Comparison of ENCODE assay signal across 8 cellular contexts in genomic region chr1:23825762-23826522, GRCh38. TPM values are rescaled to one million over a fixed set of nuclear protein-coding genes. Genes with fewer than 3 reads are reported as not detected.
A peak's percentile ranks its signal among the peaks of the same experiment; 100 is the strongest.
DNase-seq lines count a peak whose midpoint lies in the region; ATAC-seq and TF ChIP-seq lines count a peak whose summit lies in the region.

No MANE protein-coding gene starts in this region.

- no peaks in the 10 kb centered on the region for H3K27me3 ChIP-seq in CD4-positive, alpha-beta T cell (ENCODE audit: control insufficient read depth, insufficient read depth, low read length)
- no peaks in the 10 kb centered on the region for H3K27me3 ChIP-seq in GM23338 (ENCODE audit: insufficient read depth)

- 0 out of 2 replicates have a peak, but pooled peaks cover 6% of the 10 kb centered on the region for H3F3A ChIP-seq in GM23338 (replicated peaks; ENCODE audit: low read depth)

- H3K9me3 ChIP-seq in CD4-positive, alpha-beta T cell (ENCODE audit: control insufficient read depth, low read length): no peaks in the 10 kb centered on the region

- H3K27me3 Mint-ChIP-seq in CD4-positive, alpha-beta T cell: no peaks in the 10 kb centered on the region
- H3K27me3 Mint-ChIP-seq in GM23338 (ENCODE audit: insufficient read depth, low read depth, poor library complexity) (peaks cover 14% of the 10 kb centered on the region), glutamatergic neuron (ENCODE audit: unreplicated experiment) (peaks cover 4% of the 10 kb centered on the region)

- H4K20me1 ChIP-seq in GM23338 (replicated peaks; ENCODE audit: insufficient read depth): no peaks in the 10 kb centered on the region

- H3K4me3 Mint-ChIP-seq in CD4-positive, alpha-beta T cell: peak overlapping the region; percentile 96
- H3K4me3 Mint-ChIP-seq in GM23338 (peak overlapping the region; percentile 93), glutamatergic neuron (ENCODE audit: unreplicated experiment) (peak overlapping the region; percentile 97)
- peak overlapping the region; percentile 89 for H3K4me3 Mint-ChIP-seq in stimulated activated effector memory CD8-positive, alpha-beta T cell treated with anti-CD3 and anti-CD28 coated beads, Interleukin-12 subunit alpha, Interleukin-12 subunit beta, amount 100 ng/mL, for 72 hours

- ATAC-seq in CD4-positive, alpha-beta T cell (ENCODE audit: poor library complexity): peak; percentile 19
- ATAC-seq in GM23338: no peak
- ATAC-seq in stimulated activated effector memory CD8-positive, alpha-beta T cell treated with anti-CD3 and anti-CD28 coated beads, Interleukin-12 subunit alpha, Interleukin-12 subunit beta, amount 100 ng/mL, for 72 hours: peak; percentile 85
- ATAC-seq in HG03095 (IDR thresholded peaks at IDR 0.05; ENCODE audit: unreplicated experiment): no peak

- peak overlapping the region; percentile 84 for H3K27ac ChIP-seq in CD4-positive, alpha-beta T cell (ENCODE audit: low read depth, low read length)
- peak overlapping the region; percentile 97; the same call in 1 of the 2 replicates for H3K27ac ChIP-seq in GM23338 (ENCODE audit: low read depth)
- peak overlapping the region; percentile 84 for H3K27ac ChIP-seq in VCaP

- H3K79me2 ChIP-seq in GM23338 (replicated peaks; ENCODE audit: insufficient read depth): no peaks in the 10 kb centered on the region; the same call in 1 of the 2 replicates

- no peaks in the 10 kb centered on the region for H3K9me2 ChIP-seq in GM23338 (ENCODE audit: insufficient read depth)

- no peaks in the 10 kb centered on the region for H3K9me3 Mint-ChIP-seq in CD4-positive, alpha-beta T cell
- no peaks in the 10 kb centered on the region for H3K9me3 Mint-ChIP-seq in GM23338
- H3K9me3 Mint-ChIP-seq in glutamatergic neuron (ENCODE audit: unreplicated experiment): peaks cover 3% of the 10 kb centered on the region
- H3K9me3 Mint-ChIP-seq in stimulated activated effector memory CD8-positive, alpha-beta T cell treated with anti-CD3 and anti-CD28 coated beads, Interleukin-12 subunit alpha, Interleukin-12 subunit beta, amount 100 ng/mL, for 72 hours: no peaks in the 10 kb centered on the region

- intact Hi-C loops in CD4-positive, alpha-beta T cell (cut with DNase I, micrococcal nuclease): loop anchor here (1.0 to 10.0 kb wide), 4 partner anchors 12 to 1509 kb away; partner anchors contain the start of genes FUCA1 (in 1 of the 2) and TMEM50A (in 1 of the 2)

- H3K4me2 ChIP-seq in GM23338: peak overlapping the region; percentile 89

- TF ChIP-seq CTCF in CD4-positive, alpha-beta T cell (IDR thresholded peaks at IDR 0.05): no peak
- TF ChIP-seq CTCF in GM23338 (conservative IDR thresholded peaks at IDR 0.05; ENCODE audit: low read depth in 2 of 2) (no peak), VCaP (conservative IDR thresholded peaks at IDR 0.05) (no peak), glutamatergic neuron (IDR thresholded peaks at IDR 0.05; ENCODE audit: partially characterized antibody, unreplicated experiment) (no peak)

- POLR2A ChIA-PET in CD4-positive, alpha-beta T cell (lab: Charles Lee): interaction anchor here (0.6 to 2.3 kb wide), 16 partner anchors 13 to 1019 kb away, joined by 3 to 32 read pairs (median 3); partner anchors contain the start of genes ELOA, GALE, HNRNPR and PITHD1

- peak overlapping the region; percentile 96 for H3K27ac Mint-ChIP-seq in CD4-positive, alpha-beta T cell
- H3K27ac Mint-ChIP-seq in GM23338: peak overlapping the region; percentile 92; the same call in 1 of the 2 replicates
- peak overlapping the region; percentile 26 for H3K27ac Mint-ChIP-seq in glutamatergic neuron (ENCODE audit: unreplicated experiment)
- H3K27ac Mint-ChIP-seq in stimulated activated effector memory CD8-positive, alpha-beta T cell treated with anti-CD3 and anti-CD28 coated beads, Interleukin-12 subunit alpha, Interleukin-12 subunit beta, amount 100 ng/mL, for 72 hours: peak overlapping the region; percentile 98

- CTCF ChIA-PET in CD4-positive, alpha-beta T cell (lab: Charles Lee): interaction anchor here (0.9 to 5.5 kb wide), 4 partner anchors 15 to 134 kb away, joined by 3 to 44 read pairs (median 6); partner anchors contain the start of genes LYPLA2 and RPL11

- peaks cover 7% of the 10 kb centered on the region for H3K4me1 ChIP-seq in GM23338 (ENCODE audit: insufficient read depth)

- H3K36me3 ChIP-seq in GM23338 (ENCODE audit: insufficient read depth): no peaks in the 10 kb centered on the region

- H3K36me3 Mint-ChIP-seq in CD4-positive, alpha-beta T cell (ENCODE audit: low read depth): peaks cover 9% of the 10 kb centered on the region
- no peaks in the 10 kb centered on the region for H3K36me3 Mint-ChIP-seq in GM23338 (ENCODE audit: low read depth)
- H3K36me3 Mint-ChIP-seq in glutamatergic neuron (ENCODE audit: unreplicated experiment): no peaks in the 10 kb centered on the region
- H3K36me3 Mint-ChIP-seq in stimulated activated effector memory CD8-positive, alpha-beta T cell treated with anti-CD3 and anti-CD28 coated beads, Interleukin-12 subunit alpha, Interleukin-12 subunit beta, amount 100 ng/mL, for 72 hours: peaks cover 20% of the 10 kb centered on the region

- no peak for DNase-seq in CD4-positive, alpha-beta T cell
- DNase-seq in GM23338 (ENCODE audit: low spot score) (no peak), glutamatergic neuron (no peak), LoVo (ENCODE audit: low spot score) (no peak), NCI-H1092 (lab: John Stamatoyannopoulos, UW) (no peak)
- DNase-seq in stimulated activated effector memory CD8-positive, alpha-beta T cell treated with anti-CD3 and anti-CD28 coated beads, Interleukin-12 subunit alpha, Interleukin-12 subunit beta, amount 100 ng/mL, for 72 hours (ENCODE audit: low spot score in 2 of 2): peak in 1 of 2 donors; percentile 16

- peaks cover 20% of the 10 kb centered on the region for H3K4me1 Mint-ChIP-seq in CD4-positive, alpha-beta T cell (ENCODE audit: low read depth)
- H3K4me1 Mint-ChIP-seq in GM23338 (peaks cover 3% of the 10 kb centered on the region; the same call in 2 of the 3 replicates), glutamatergic neuron (ENCODE audit: low read depth, unreplicated experiment) (peaks cover 5% of the 10 kb centered on the region)
- peaks cover 30% of the 10 kb centered on the region for H3K4me1 Mint-ChIP-seq in stimulated activated effector memory CD8-positive, alpha-beta T cell treated with anti-CD3 and anti-CD28 coated beads, Interleukin-12 subunit alpha, Interleukin-12 subunit beta, amount 100 ng/mL, for 72 hours

- peak overlapping the region; percentile 78 for H2AFZ ChIP-seq in GM23338

- H3K4me3 ChIP-seq in GM23338: peak overlapping the region; percentile 98

TF ChIP-seq in GM23338, 12 proteins besides CTCF, POLR2A, EP300 and RAD21:
- no peak for TF ChIP-seq CREB1 (CRISPR knock-in tag; IDR thresholded peaks at IDR 0.05; ENCODE audit: low read depth)
- TF ChIP-seq ETS1 (IDR thresholded peaks at IDR 0.05): no peak
- no peak for TF ChIP-seq NANOG (IDR thresholded peaks at IDR 0.05; ENCODE audit: borderline replicate concordance)
- no peak for TF ChIP-seq ZNF114 (CRISPR knock-in tag; IDR thresholded peaks at IDR 0.05)
- no peak for TF ChIP-seq EZH2 (IDR thresholded peaks at IDR 0.05; ENCODE audit: low read depth, unreplicated experiment)
- TF ChIP-seq POLR2AphosphoS5 (IDR thresholded peaks at IDR 0.05; ENCODE audit: low read depth): no peak

RNA-seq across cellular contexts. Expression of gene HMGCL, which starts 0.7 kb away (rescaled TPM):
- total RNA-seq in CD4-positive, alpha-beta T cell: 1 to 10 TPM; 8.9 to 9.6 TPM
- total RNA-seq in GM23338 (2014; rRNA removed; shearing (Covaris generic)): 13.7 and 16.9 TPM in 2 replicates
- polyA plus RNA-seq in GM23338 (2016; fragmentation: Nextera tagmentation; extraction: Ambion mirVana): 9.1 and 11.6 TPM in 2 replicates
- 19.4 TPM for total RNA-seq in glutamatergic neuron (ENCODE audit: unreplicated experiment)

RNA-seq across cellular contexts. Expression of gene GALE, which starts 25.4 kb away (rescaled TPM):
- 1 to 10 TPM; 5.4 to 6.9 TPM for total RNA-seq in CD4-positive, alpha-beta T cell
- 31.7 and 34.6 TPM in 2 replicates for total RNA-seq in GM23338 (2014; rRNA removed; shearing (Covaris generic))
- polyA plus RNA-seq in GM23338 (2016; fragmentation: Nextera tagmentation; extraction: Ambion mirVana): 28.1 and 30.1 TPM in 2 replicates
- total RNA-seq in glutamatergic neuron (ENCODE audit: unreplicated experiment): 32.6 TPM

RNA-seq across cellular contexts. Expression of gene LYPLA2, which starts 35.0 kb away (rescaled TPM):
- total RNA-seq in CD4-positive, alpha-beta T cell: 10 to 100 TPM; 37.4 to 37.7 TPM
- 180 and 204 TPM in 2 replicates for total RNA-seq in GM23338 (2014; rRNA removed; shearing (Covaris generic))
- polyA plus RNA-seq in GM23338 (2016; fragmentation: Nextera tagmentation; extraction: Ambion mirVana): 100 and 102 TPM in 2 replicates
- 191 TPM for total RNA-seq in glutamatergic neuron (ENCODE audit: unreplicated experiment)

RNA-seq across cellular contexts. Expression of gene FUCA1, which starts 42.1 kb away (rescaled TPM):
- total RNA-seq in CD4-positive, alpha-beta T cell: 1 to 10 TPM; 3.6 to 4.1 TPM
- total RNA-seq in GM23338 (2014; rRNA removed; shearing (Covaris generic)): 8.5 and 10.2 TPM in 2 replicates
- polyA plus RNA-seq in GM23338 (2016; fragmentation: Nextera tagmentation; extraction: Ambion mirVana): 3.5 and 4.4 TPM in 2 replicates
- total RNA-seq in glutamatergic neuron (ENCODE audit: unreplicated experiment): 8.8 TPM

RNA-seq across cellular contexts. Expression of gene PITHD1, which starts 47.7 kb away (rescaled TPM):
- total RNA-seq in CD4-positive, alpha-beta T cell: 100 to 1,000 TPM; 110 to 111 TPM
- 90.7 and 99.0 TPM in 2 replicates for total RNA-seq in GM23338 (2014; rRNA removed; shearing (Covaris generic))
- 52.2 and 52.9 TPM in 2 replicates for polyA plus RNA-seq in GM23338 (2016; fragmentation: Nextera tagmentation; extraction: Ambion mirVana)
- total RNA-seq in glutamatergic neuron (ENCODE audit: unreplicated experiment): 35.0 TPM

Comparison
In these comparisons a context has a peak if more than half of its experiments do, and no peak if none do; other contexts are left out.
1. ATAC-seq: peak in CD4-positive, alpha-beta T cell (single experiment) and stimulated activated effector memory CD8-positive, alpha-beta T cell treated with anti-CD3 and anti-CD28 coated beads, Interleukin-12 subunit alpha, Interleukin-12 subunit beta, amount 100 ng/mL, for 72 hours (single experiment); none in GM23338 (single experiment) and HG03095 (single experiment).
2. H3K27ac Mint-ChIP-seq: peak in every context shown above with its lines; median percentile 98 in stimulated activated effector memory CD8-positive, alpha-beta T cell treated with anti-CD3 and anti-CD28 coated beads, Interleukin-12 subunit alpha, Interleukin-12 subunit beta, amount 100 ng/mL, for 72 hours; 96 in CD4-positive, alpha-beta T cell; 92 in GM23338; 26 in glutamatergic neuron.
3. Peak in every context shown above with its lines, with median percentiles within 50 percentile points of each other: H3K27ac ChIP-seq and H3K4me3 Mint-ChIP-seq.